21 cellular contexts compared by ENCODE assay signal in the genomic region with DNA sequence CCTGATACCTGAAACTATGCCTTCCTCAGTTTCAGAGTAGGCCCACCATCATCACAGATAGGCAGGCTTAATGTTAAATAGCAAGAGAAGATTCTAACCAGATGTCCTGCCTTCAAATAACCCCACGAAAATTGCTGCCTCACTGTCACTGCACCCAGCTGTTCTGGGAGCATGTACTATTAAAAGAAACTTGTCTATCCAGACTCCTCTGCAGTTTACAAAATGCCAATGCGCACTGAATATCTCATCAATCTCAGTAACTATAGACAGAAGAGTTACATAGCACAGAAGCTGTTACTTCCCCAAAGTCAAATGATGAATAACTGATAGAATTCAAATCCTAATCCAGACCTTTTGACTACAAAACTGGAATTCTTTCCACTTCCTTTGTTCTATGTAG. TPM values are rescaled to one million over a fixed set of nuclear protein-coding genes. Genes with fewer than 3 reads are reported as not detected.
DNase-seq lines count a peak whose midpoint lies in the region; ATAC-seq and TF ChIP-seq lines count a peak whose summit lies in the region.
"Had no signal": no experiment of that assay in that cellular context is flagged by ENCODE, and none has a peak within 500 bp of the region (broad histone marks: within the 10 kb centered on the region; RNA-seq: fewer than 3 reads in every experiment).

No MANE protein-coding gene starts in this region.

- H3K4me3 ChIP-seq in Loucy (ENCODE audit: low read length, poor library complexity, severe bottlenecking) = no peak overlapping the region
- no peak overlapping the region for H3K4me3 ChIP-seq in mesodermal cell (ENCODE audit: extremely low read depth, insufficient read depth, low read length, poor library complexity, severe bottlenecking)
- H3K4me3 ChIP-seq in gastrocnemius medialis = no peak overlapping the region
- H3K4me3 ChIP-seq: SJSA1 had no signal

- H4K20me1 ChIP-seq in Loucy (ENCODE audit: insufficient read depth, low read length, poor library complexity, severe bottlenecking) = no peaks in the 10 kb centered on the region

- ATAC-seq in gastrocnemius medialis = peak; percentile 89 to 96
- no peak for ATAC-seq in GM21717 (IDR thresholded peaks at IDR 0.05; ENCODE audit: unreplicated experiment)
- no peak for ATAC-seq in GM21367 (IDR thresholded peaks at IDR 0.05; ENCODE audit: unreplicated experiment)
- ATAC-seq: Panc1 had no signal

- H3K27me3 ChIP-seq in Loucy (ENCODE audit: insufficient read depth, low read length, poor library complexity, severe bottlenecking) (no peaks in the 10 kb centered on the region), gastrocnemius medialis (no peaks in the 10 kb centered on the region)

- no peaks in the 10 kb centered on the region for H3F3A ChIP-seq in Loucy (ENCODE audit: low read depth)

- WGBS in mesodermal cell (ENCODE audit: insufficient coverage in 2 of 2), 2 experiments = 80 to 100% methylated on average over 1 of the region's 2 CpGs

- no peak for TF ChIP-seq CTCF in 22Rv1 (IDR thresholded peaks at IDR 0.05)
- no peak for TF ChIP-seq CTCF in Loucy (conservative IDR thresholded peaks at IDR 0.05; ENCODE audit: low read length)
- no peak for TF ChIP-seq CTCF in gastrocnemius medialis (IDR thresholded peaks at IDR 0.05 in 4 of 5, conservative IDR thresholded peaks at IDR 0.05 in 1 of 5)

- peak overlapping the region; percentile 64 for H3K27ac ChIP-seq in 22Rv1
- H3K27ac ChIP-seq in mesodermal cell (ENCODE audit: low read depth, low read length, severe bottlenecking) = peak overlapping the region; percentile 24
- peak overlapping the region; percentile 29 to 80 (median 68) for H3K27ac ChIP-seq in gastrocnemius medialis
- H3K27ac ChIP-seq: KMS-11, SJSA1 had no signal

- H3K36me3 ChIP-seq in Loucy (ENCODE audit: insufficient read depth, low read length) = no peaks in the 10 kb centered on the region
- H3K36me3 ChIP-seq in mesodermal cell (ENCODE audit: control insufficient read depth, insufficient read depth, low read length) = no peaks in the 10 kb centered on the region
- H3K36me3 ChIP-seq in gastrocnemius medialis = no peaks in the 10 kb centered on the region
- H3K36me3 ChIP-seq: SJSA1 had no signal

- H2AFZ ChIP-seq in Loucy (ENCODE audit: low read length) = 0 out of 2 replicates have a peak overlapping the region, but pooled peaks have one; percentile 44

- intact Hi-C loops in gastrocnemius medialis (cut with DNase I; ENCODE audit: low total_unique reads) = no loop called here

- peak; percentile 21 to 67 for DNase-seq in gastrocnemius medialis
- no peak for DNase-seq in stimulated activated naive CD4-positive, alpha-beta T cell treated with Interleukin-2 at 50 U/mL for 16 hours (lab: John Stamatoyannopoulos, UW)
- DNase-seq: CD4-positive, CD25-positive, alpha-beta regulatory T cell; DMS79 treated with DMSO at 0.1 percent for 48 hours; GOT3; HCEC 1CT; IMR-90; NCI-H1105; NCI-H146; NCI-H2029; NCI-H2227 treated with DMSO at 0.1 percent for 48 hours; NCI-H510A; NK-92 treated with Interleukin-12 subunit alpha and Interleukin-12 subunit beta, amount 100 ng/mL, for 24 hours had no signal

- H3K9ac ChIP-seq in Loucy (ENCODE audit: low read depth, low read length, poor library complexity, severe bottlenecking) = no peak overlapping the region
- H3K9ac ChIP-seq: KMS-11 had no signal

- no peak overlapping the region for H3K4me2 ChIP-seq in Loucy (ENCODE audit: low read depth, low read length, poor library complexity, severe bottlenecking)
- H3K4me2 ChIP-seq: KMS-11 had no signal

- H3K4me1 ChIP-seq in Loucy (ENCODE audit: insufficient read depth, low read length, poor library complexity, severe bottlenecking) (no peaks in the 10 kb centered on the region), mesodermal cell (ENCODE audit: control insufficient read depth, insufficient read depth, low read length, poor library complexity, severe bottlenecking) (no peaks in the 10 kb centered on the region), gastrocnemius medialis (peaks cover 13 to 38% of the 10 kb centered on the region in 2 donors)
- H3K4me1 ChIP-seq: SJSA1 had no signal

- no peak for TF ChIP-seq POLR2A in gastrocnemius medialis (IDR thresholded peaks at IDR 0.05)

- no peaks in the 10 kb centered on the region for H3K9me3 ChIP-seq in Loucy (ENCODE audit: insufficient read depth, low read depth, low read length)
- no peaks in the 10 kb centered on the region for H3K9me3 ChIP-seq in mesodermal cell (ENCODE audit: control insufficient read depth, low read length)
- no peaks in the 10 kb centered on the region for H3K9me3 ChIP-seq in gastrocnemius medialis
- H3K9me3 ChIP-seq: SJSA1 had no signal

- no peaks in the 10 kb centered on the region for H3K79me2 ChIP-seq in Loucy (ENCODE audit: insufficient read depth, low read length)

- in situ Hi-C loops in gastrocnemius medialis (cut with MboI; ENCODE audit: low sequenced_read_pairs in 4 of 4) = no loop called here

- H3K9me2 ChIP-seq in Loucy (replicated peaks; ENCODE audit: low read depth, low read length) = no peaks in the 10 kb centered on the region

RNA-seq across cellular contexts. Expression of a gene that starts 43.9 kb away (rescaled TPM):
- 39.7 TPM for polyA plus RNA-seq in mesodermal cell (2013, experiment 1 of 2)
- 44.7 TPM for polyA plus RNA-seq in mesodermal cell (2013, experiment 2 of 2)
- 10 to 100 TPM; 14.0 to 21.4 (median 16.7) TPM for total RNA-seq in gastrocnemius medialis

Comparison
In these comparisons a context has a peak if more than half of its experiments do, and no peak if none do; other contexts are left out.
1. ATAC-seq: peak in gastrocnemius medialis (2 of 2); none in GM21717 (single experiment) and GM21367 (single experiment).
2. Peak in every context shown above with its lines, with median percentiles within 50 percentile points of each other: H3K27ac ChIP-seq.